In genomic region chr7:19144661-19145428, GRCh38 we compare ENCODE assay signal across 14 cellular contexts. TPM values are rescaled to one million over a fixed set of nuclear protein-coding genes. Genes with fewer than 3 reads are reported as not detected.
DNase-seq lines count a peak whose midpoint lies in the region; ATAC-seq, FAIRE-seq and TF ChIP-seq lines count a peak whose summit lies in the region.
"Had no signal": no experiment of that assay in that cellular context is flagged by ENCODE, and none has a peak within 500 bp of the region (broad histone marks: within the 10 kb centered on the region; RNA-seq: fewer than 3 reads in every experiment).

FERD3L (minus strand) TSS chr7:19145421; CDS start chr7:19145362, 59 bp downstream.

- no peaks in the 10 kb centered on the region for H3K36me3 ChIP-seq in breast epithelium
- H3K36me3 ChIP-seq in endothelial cell of umbilical vein (ENCODE audit: control insufficient read depth in 2 of 2, extremely low read depth in 1 of 2, insufficient read depth in 2 of 2, low read length in 2 of 2): no peaks in the 10 kb centered on the region
- no peaks in the 10 kb centered on the region for H3K36me3 ChIP-seq in neural cell (ENCODE audit: insufficient read depth, low read length)
- H3K36me3 ChIP-seq in tibial artery: no peaks in the 10 kb centered on the region

- no peak within 1 kb of the TSS for H3K4me2 ChIP-seq in endothelial cell of umbilical vein (ENCODE audit: insufficient read depth, low read length)
- no peak within 1 kb of the TSS for H3K4me2 ChIP-seq in neural cell (ENCODE audit: low read length)

- CTCF ChIA-PET in MCF 10A (lab: Yijun Ruan, JAX): interaction anchor here (0.6 kb wide), 1 partner anchor 564 kb away, joined by 3 read pairs; no protein-coding TSS in a partner anchor
- CTCF ChIA-PET in endothelial cell of umbilical vein (lab: Charles Lee): interaction anchor here (1.1 kb wide), 1 partner anchor 23 kb away, joined by 5 read pairs; no protein-coding TSS in a partner anchor

- H3F3A ChIP-seq in neural cell (ENCODE audit: insufficient read depth, low read length, poor library complexity, severe bottlenecking): no peaks in the 10 kb centered on the region

- ATAC-seq in HG02938 (IDR thresholded peaks at IDR 0.05; ENCODE audit: unreplicated experiment) (no peak), GM19328 (IDR thresholded peaks at IDR 0.05; ENCODE audit: unreplicated experiment) (no peak)
- ATAC-seq: naive thymus-derived CD4-positive, alpha-beta T cell had no signal

- BruUV-seq in MCF 10A (replicated peaks; lab: Mats Ljungman, UMichigan) (no TSS peak), endothelial cell of umbilical vein (replicated peaks; lab: Mats Ljungman, UMichigan) (no TSS peak)

- TF ChIP-seq POLR2A in breast epithelium (IDR thresholded peaks at IDR 0.05) (no peak), endothelial cell of umbilical vein (IDR thresholded peaks at IDR 0.05; ENCODE audit: low read depth, low read length) (no peak)

- no peak for FAIRE-seq in endothelial cell of umbilical vein (lab: Jason Lieb, UNC)
- FAIRE-seq: A204.1, islet of Langerhans had no signal

- TF ChIP-seq CTCF in breast epithelium (IDR thresholded peaks at IDR 0.05) (no peak), MCF 10A (IDR thresholded peaks at IDR 0.05; ENCODE audit: unreplicated experiment) (no peak), endothelial cell of umbilical vein (IDR thresholded peaks at IDR 0.05; ENCODE audit: extremely low read depth in 1 of 2, insufficient read depth in 1 of 2, low read depth in 1 of 2, low read length in 2 of 2) (no peak), neural cell (IDR thresholded peaks at IDR 0.05; ENCODE audit: poor library complexity, severe bottlenecking) (no peak), tibial artery (IDR thresholded peaks at IDR 0.05) (no peak)

- peaks cover 5% of the 10 kb centered on the region for H3K4me1 Mint-ChIP-seq in MCF 10A (ENCODE audit: insufficient read depth, unreplicated experiment)
- H3K4me1 Mint-ChIP-seq: naive thymus-derived CD4-positive, alpha-beta T cell had no signal

- H2AFZ ChIP-seq in endothelial cell of umbilical vein (ENCODE audit: low read depth, low read length) (no peak within 1 kb of the TSS), neural cell (ENCODE audit: low read depth, low read length) (no peak within 1 kb of the TSS)

- H3K9ac ChIP-seq in endothelial cell of umbilical vein (replicated peaks; ENCODE audit: extremely low read depth, insufficient read depth, low read length): no peak within 1 kb of the TSS
- no peak within 1 kb of the TSS for H3K9ac ChIP-seq in neural cell (ENCODE audit: low read length)

- no peak within 1 kb of the TSS for H3K27ac ChIP-seq in breast epithelium
- no peak within 1 kb of the TSS for H3K27ac ChIP-seq in endothelial cell of umbilical vein (ENCODE audit: insufficient read depth, low read depth, low read length)
- no peak within 1 kb of the TSS for H3K27ac ChIP-seq in neural cell (ENCODE audit: low read length)
- H3K27ac ChIP-seq in tibial artery: no peak within 1 kb of the TSS

- H3K9me2 ChIP-seq in neural cell (ENCODE audit: insufficient read depth, low read length): no peaks in the 10 kb centered on the region

- H3K27me3 ChIP-seq in breast epithelium (peaks cover 0 to 46% of the 10 kb centered on the region in 2 donors), endothelial cell of umbilical vein (ENCODE audit: control insufficient read depth in 2 of 2, insufficient read depth in 2 of 2, low read length in 2 of 2) (peaks cover 24 to 59% of the 10 kb centered on the region in 2 experiments), neural cell (ENCODE audit: insufficient read depth, low read depth, low read length) (peaks cover 85% of the 10 kb centered on the region), tibial artery (peaks cover 0 to 48% of the 10 kb centered on the region in 2 donors)

- DNase-seq in breast epithelium (ENCODE audit: low spot score in 2 of 2) (peak in 1 of 2 donors; percentile 47), MCF 10A (ENCODE audit: unreplicated experiment) (no peak), endothelial cell of umbilical vein (ENCODE audit: low read depth, low spot score) (no peak), tibial artery (no peak), middle frontal gyrus (ENCODE audit: extremely low spot score, low spot score) (no peak)
- DNase-seq: DMS 273 treated with DMSO at 0.1 percent for 48 hours; naive thymus-derived CD4-positive, alpha-beta T cell; stimulated activated CD4-positive, alpha-beta T cell treated with anti-CD3 and anti-CD28 coated beads, Interleukin-4, amount 100 ng/mL, for 24 hours had no signal

- H3K9me3 ChIP-seq in breast epithelium (no peaks in the 10 kb centered on the region), endothelial cell of umbilical vein (replicated peaks; ENCODE audit: control insufficient read depth, insufficient read depth, low read length) (no peaks in the 10 kb centered on the region), neural cell (ENCODE audit: low read length) (no peaks in the 10 kb centered on the region), tibial artery (no peaks in the 10 kb centered on the region)

- H3K27ac Mint-ChIP-seq in MCF 10A (ENCODE audit: low read depth, unreplicated experiment): no peak within 1 kb of the TSS

- peak within 1 kb of the TSS in 2 of 3 donors; percentile 21 to 49 for H3K4me3 ChIP-seq in breast epithelium
- no peak within 1 kb of the TSS for H3K4me3 ChIP-seq in endothelial cell of umbilical vein (replicated peaks in 1 of 3; ENCODE audit: insufficient read depth in 1 of 3, low read depth in 1 of 3, low read length in 3 of 3)
- peak within 1 kb of the TSS; percentile 50 for H3K4me3 ChIP-seq in neural cell (ENCODE audit: low read length)
- peak within 1 kb of the TSS; percentile 1 to 33 for H3K4me3 ChIP-seq in tibial artery

- H3K4me1 ChIP-seq in breast epithelium (no peaks in the 10 kb centered on the region), endothelial cell of umbilical vein (ENCODE audit: control insufficient read depth, extremely low read depth, insufficient read depth, low read length) (no peaks in the 10 kb centered on the region), tibial artery (peaks cover 0 to 23% (median 17%) of the 10 kb centered on the region in 4 donors)

- H4K20me1 ChIP-seq in endothelial cell of umbilical vein (replicated peaks; ENCODE audit: control insufficient read depth, extremely low read depth, insufficient read depth, low read length) (no peaks in the 10 kb centered on the region), neural cell (ENCODE audit: insufficient read depth) (no peaks in the 10 kb centered on the region)

- no peak for TF ChIP-seq RAD21 in neural cell (conservative IDR thresholded peaks at IDR 0.05)

- no peak within 1 kb of the TSS for H3K4me3 Mint-ChIP-seq in MCF 10A (ENCODE audit: unreplicated experiment)

- H3K36me3 Mint-ChIP-seq in MCF 10A (ENCODE audit: insufficient read depth, unreplicated experiment): no peaks in the 10 kb centered on the region

- H3K27me3 Mint-ChIP-seq in MCF 10A (ENCODE audit: insufficient read depth, unreplicated experiment): no peaks in the 10 kb centered on the region

- no peak for TF ChIP-seq EP300 in neural cell (conservative IDR thresholded peaks at IDR 0.05; ENCODE audit: poor library complexity, severe bottlenecking)

- dilution Hi-C loops in endothelial cell of umbilical vein (cut with MboI; ENCODE audit: extremely low pct_ligation_motif_present, low sequenced_read_pairs): no loop called here

- intact Hi-C loops in breast epithelium (cut with DNase I; ENCODE audit: low total_unique reads): no loop called here
- intact Hi-C loops in MCF 10A (cut with micrococcal nuclease): no loop called here
- intact Hi-C loops in endothelial cell of umbilical vein (cut with micrococcal nuclease): no loop called here
- intact Hi-C loops in tibial artery (cut with DNase I; ENCODE audit: low total_unique reads): no loop called here

- POLR2A ChIA-PET in MCF 10A (lab: Yijun Ruan, JAX) (no interaction called here), endothelial cell of umbilical vein (lab: Charles Lee) (no interaction called here)

- no peaks in the 10 kb centered on the region for H3K9me3 Mint-ChIP-seq in MCF 10A (ENCODE audit: unreplicated experiment)

- H3K79me2 ChIP-seq in endothelial cell of umbilical vein (ENCODE audit: control insufficient read depth, insufficient read depth, low read length) (no peaks in the 10 kb centered on the region), neural cell (replicated peaks; ENCODE audit: insufficient read depth, low read length) (no peaks in the 10 kb centered on the region)

- no peaks in the 10 kb centered on the region for H3K9me1 ChIP-seq in endothelial cell of umbilical vein (replicated peaks; ENCODE audit: control insufficient read depth, extremely low read depth, insufficient read depth, low read length)

TF ChIP-seq in endothelial cell of umbilical vein, 7 proteins besides CTCF, POLR2A, EP300 and RAD21 (continues in another document):
- TF ChIP-seq MYC (IDR thresholded peaks at IDR 0.05; ENCODE audit: low read depth, low read length) (no peak), JUN (IDR thresholded peaks at IDR 0.05; ENCODE audit: borderline replicate concordance, insufficient read depth, insufficient read length, low read depth) (no peak), FOS (IDR thresholded peaks at IDR 0.05; ENCODE audit: borderline replicate concordance, insufficient read depth, low read length) (no peak), EZH2 (IDR thresholded peaks at IDR 0.05; ENCODE audit: borderline replicate concordance, low read depth, low read length, severe bottlenecking) (peak; percentile 69), GATA2 (IDR thresholded peaks at IDR 0.05; ENCODE audit: insufficient read depth, insufficient read length, low read depth, low read length) (no peak)

TF ChIP-seq in neural cell, 6 proteins besides CTCF, POLR2A, EP300 and RAD21:
- TF ChIP-seq MXI1 (conservative IDR thresholded peaks at IDR 0.05; ENCODE audit: poor library complexity, severe bottlenecking) (no peak), EZH2 (IDR thresholded peaks at IDR 0.05; ENCODE audit: borderline replicate concordance, insufficient read depth, low read length, poor library complexity, severe bottlenecking) (peak; percentile 73)

RNA-seq across cellular contexts. Expression of gene FERD3L, which starts in this region (rescaled TPM):
- not detected for total RNA-seq in breast epithelium
- not detected in 2 replicates for total RNA-seq in MCF 10A (2022)
- total RNA-seq in endothelial cell of umbilical vein: not detected in 2 replicates
- polyA plus RNA-seq in endothelial cell of umbilical vein: not detected in 2 replicates
- polyA plus RNA-seq in endothelial cell of umbilical vein (2011; cell fraction: cytosol; rRNA removed): not detected in 2 replicates
- not detected in 2 replicates for polyA plus RNA-seq in endothelial cell of umbilical vein (2011; cell fraction: nucleus; rRNA removed)
- polyA plus RNA-seq in endothelial cell of umbilical vein (2012): not detected in 2 replicates
- not detected in 2 replicates for polyA minus RNA-seq in endothelial cell of umbilical vein
- polyA minus RNA-seq in endothelial cell of umbilical vein (2011; cell fraction: cytosol; rRNA and poly(A)+ RNA removed): not detected
- not detected in 2 replicates for polyA minus RNA-seq in endothelial cell of umbilical vein (2011; cell fraction: nucleus; rRNA and poly(A)+ RNA removed)
- not detected in 2 replicates for polyA plus RNA-seq in neural cell
- not detected in 2 replicates for polyA minus RNA-seq in neural cell
- total RNA-seq: M059J; naive thymus-derived CD4-positive, alpha-beta T cell had no signal
- polyA plus RNA-seq: naive thymus-derived CD4-positive, alpha-beta T cell had no signal

Comparison
In these comparisons a context has a peak if more than half of its experiments do, and no peak if none do; other contexts are left out.
1. H3K4me3 ChIP-seq: peak in breast epithelium (2 of 3), neural cell (single experiment) and tibial artery (2 of 2); none in endothelial cell of umbilical vein (0 of 3).